ENCODE assay signal across 21 cellular contexts in the genomic region with DNA sequence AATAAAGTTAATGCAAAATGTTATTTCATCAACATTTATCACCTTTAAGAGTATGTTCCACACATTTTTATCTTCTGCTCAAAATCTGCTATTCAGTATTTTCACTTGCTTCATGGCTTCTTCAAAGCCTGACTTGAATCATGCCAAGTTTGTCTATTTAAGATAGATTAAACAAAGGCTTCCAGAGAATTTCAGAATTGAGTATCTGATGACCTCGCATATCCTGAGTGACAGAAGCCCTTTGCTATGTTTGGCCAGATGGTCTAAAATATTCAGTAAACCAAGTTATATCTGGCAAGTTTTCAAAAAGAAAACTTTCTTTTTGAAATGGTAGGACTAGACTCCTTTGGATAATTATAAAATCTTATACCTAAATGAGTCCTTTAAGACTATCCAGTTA.
DNase-seq lines count a peak whose midpoint lies in the region; ATAC-seq and TF ChIP-seq lines count a peak whose summit lies in the region.
"Had no signal": no experiment of that assay in that cellular context is flagged by ENCODE, and none has a peak within 500 bp of the region (broad histone marks: within the 10 kb centered on the region; RNA-seq: fewer than 3 reads in every experiment).

No MANE protein-coding gene starts in this region.

- H3K9me3 ChIP-seq in transverse colon: no peaks in the 10 kb centered on the region
- H3K9me3 ChIP-seq: BE2C, Caco-2, left ventricle myocardium inferior, neutrophil had no signal

- no peak overlapping the region for H3K4me3 Mint-ChIP-seq in activated CD8-positive, alpha-beta T cell treated with anti-CD3 and anti-CD28 coated beads, Interleukin-2, amount 10 ng/mL, durations not matched to agents 7 days and 5 days
- H3K4me3 Mint-ChIP-seq: activated CD4-positive, alpha-beta memory T cell treated with anti-CD3 and anti-CD28 coated beads, Interleukin-2, amount 10 ng/mL, durations not matched to agents 7 days and 5 days; activated naive CD4-positive, alpha-beta T cell treated with anti-CD3 and anti-CD28 coated beads for 36 hours; activated T-cell treated with anti-CD3 and anti-CD28 coated beads, Interleukin-2, amount 50 U/mL, for 24 hours; stimulated activated memory B cell treated with anti-CD40 and anti-IgM and Interleukin-4, amounts not matched to agents 10 μg/mL and 1 μg/mL and 100 μg/mL, for 72 hours; WTC11 had no signal

- no peak for ATAC-seq in activated CD8-positive, alpha-beta T cell treated with anti-CD3 and anti-CD28 coated beads, Interleukin-2, amount 10 ng/mL, durations not matched to agents 7 days and 5 days
- ATAC-seq: Panc1; right cardiac atrium; stimulated activated memory B cell treated with anti-CD40 and anti-IgM and Interleukin-4, amounts not matched to agents 10 μg/mL and 1 μg/mL and 100 μg/mL, for 72 hours; WTC11 had no signal

- intact Hi-C loops in transverse colon (cut with DNase I; ENCODE audit: low total_unique reads): no loop called here

- POLR2A ChIA-PET in HEK293T (lab: Yijun Ruan, JAX): no interaction called here
- POLR2A ChIA-PET in activated CD8-positive, alpha-beta T cell treated with anti-CD3 and anti-CD28 coated beads, Interleukin-2, amount 10 ng/mL, durations not matched to agents 7 days and 5 days (lab: Charles Lee): no interaction called here

- in situ Hi-C loops in astrocyte of the spinal cord (cut with HindIII; ENCODE audit: low sequenced_read_pairs): no loop called here
- in situ Hi-C loops in transverse colon (cut with MboI; ENCODE audit: low pct_ligation_motif_present in 1 of 4, low pct_unique_long_range_greater_than_20kb in 1 of 4, low sequenced_read_pairs in 3 of 4): no loop called here

- H3K9me3 Mint-ChIP-seq in activated CD8-positive, alpha-beta T cell treated with anti-CD3 and anti-CD28 coated beads, Interleukin-2, amount 10 ng/mL, durations not matched to agents 7 days and 5 days (ENCODE audit: insufficient read depth): no peaks in the 10 kb centered on the region
- H3K9me3 Mint-ChIP-seq: activated CD4-positive, alpha-beta memory T cell treated with anti-CD3 and anti-CD28 coated beads, Interleukin-2, amount 10 ng/mL, durations not matched to agents 7 days and 5 days; activated naive CD4-positive, alpha-beta T cell treated with anti-CD3 and anti-CD28 coated beads for 36 hours; activated T-cell treated with anti-CD3 and anti-CD28 coated beads, Interleukin-2, amount 50 U/mL, for 24 hours; stimulated activated memory B cell treated with anti-CD40 and anti-IgM and Interleukin-4, amounts not matched to agents 10 μg/mL and 1 μg/mL and 100 μg/mL, for 72 hours; WTC11 had no signal

- 44 to 56% methylated on average over 1 of the region's 1 CpG for WGBS in transverse colon (ENCODE audit: low coverage in 1 of 2), 2 donors

- H3K4me1 ChIP-seq in transverse colon: no peaks in the 10 kb centered on the region
- H3K4me1 ChIP-seq: BE2C, Caco-2, left ventricle myocardium inferior had no signal

- TF ChIP-seq CTCF in astrocyte of the spinal cord (IDR thresholded peaks at IDR 0.05; ENCODE audit: low read depth, low read length) (no peak), foreskin fibroblast (IDR thresholded peaks at IDR 0.05; ENCODE audit: low read depth, low read length) (no peak), transverse colon (IDR thresholded peaks at IDR 0.05) (no peak)

- no peaks in the 10 kb centered on the region for H3K36me3 ChIP-seq in transverse colon
- H3K36me3 ChIP-seq: BE2C, left ventricle myocardium inferior, neutrophil had no signal

- DNase-seq in HS-5 (ENCODE audit: low read depth) (peak; percentile 37), astrocyte of the spinal cord (ENCODE audit: low read depth, low spot score) (peak; percentile 69), foreskin fibroblast (peak; percentile 32 to 70), stromal cell of bone marrow (ENCODE audit: low read depth) (peak; percentile 23), transverse colon (no peak), HEK293T (ENCODE audit: extremely low spot score) (no peak)
- no peak for DNase-seq in activated CD8-positive, alpha-beta T cell treated with anti-CD3 and anti-CD28 coated beads, Interleukin-2, amount 10 ng/mL, durations not matched to agents 7 days and 5 days
- DNase-seq: activated CD4-positive, alpha-beta memory T cell treated with anti-CD3 and anti-CD28 coated beads, Interleukin-2, amount 10 ng/mL, durations not matched to agents 7 days and 5 days; activated naive CD4-positive, alpha-beta T cell treated with anti-CD3 and anti-CD28 coated beads for 36 hours; activated T-cell treated with anti-CD3 and anti-CD28 coated beads, Interleukin-2, amount 50 U/mL, for 24 hours; BE2C; Caco-2; cortex of kidney; left ventricle myocardium inferior; NCI-H1417; NCI-H774; right cardiac atrium had no signal

- CTCF ChIA-PET in HEK293T (lab: Yijun Ruan, JAX): no interaction called here
- CTCF ChIA-PET in activated CD8-positive, alpha-beta T cell treated with anti-CD3 and anti-CD28 coated beads, Interleukin-2, amount 10 ng/mL, durations not matched to agents 7 days and 5 days (lab: Charles Lee): no interaction called here

- no peaks in the 10 kb centered on the region for H3K27me3 Mint-ChIP-seq in activated CD8-positive, alpha-beta T cell treated with anti-CD3 and anti-CD28 coated beads, Interleukin-2, amount 10 ng/mL, durations not matched to agents 7 days and 5 days (ENCODE audit: low read depth)
- H3K27me3 Mint-ChIP-seq: activated CD4-positive, alpha-beta memory T cell treated with anti-CD3 and anti-CD28 coated beads, Interleukin-2, amount 10 ng/mL, durations not matched to agents 7 days and 5 days; activated T-cell treated with anti-CD3 and anti-CD28 coated beads, Interleukin-2, amount 50 U/mL, for 24 hours had no signal

- no peak overlapping the region for H3K27ac Mint-ChIP-seq in activated CD8-positive, alpha-beta T cell treated with anti-CD3 and anti-CD28 coated beads, Interleukin-2, amount 10 ng/mL, durations not matched to agents 7 days and 5 days
- H3K27ac Mint-ChIP-seq: activated CD4-positive, alpha-beta memory T cell treated with anti-CD3 and anti-CD28 coated beads, Interleukin-2, amount 10 ng/mL, durations not matched to agents 7 days and 5 days; activated naive CD4-positive, alpha-beta T cell treated with anti-CD3 and anti-CD28 coated beads for 36 hours; activated T-cell treated with anti-CD3 and anti-CD28 coated beads, Interleukin-2, amount 50 U/mL, for 24 hours; stimulated activated memory B cell treated with anti-CD40 and anti-IgM and Interleukin-4, amounts not matched to agents 10 μg/mL and 1 μg/mL and 100 μg/mL, for 72 hours; WTC11 had no signal

- no peak overlapping the region for H3K4me3 ChIP-seq in astrocyte of the spinal cord (ENCODE audit: low read depth, low read length)
- no peak overlapping the region for H3K4me3 ChIP-seq in foreskin fibroblast (ENCODE audit: low read depth in 1 of 2, low read length in 2 of 2)
- H3K4me3 ChIP-seq in transverse colon: no peak overlapping the region
- H3K4me3 ChIP-seq: left ventricle myocardium inferior had no signal

- no peaks in the 10 kb centered on the region for H3K27me3 ChIP-seq in transverse colon
- H3K27me3 ChIP-seq: BE2C, neutrophil had no signal

- H3K4me1 Mint-ChIP-seq in activated CD8-positive, alpha-beta T cell treated with anti-CD3 and anti-CD28 coated beads, Interleukin-2, amount 10 ng/mL, durations not matched to agents 7 days and 5 days (ENCODE audit: low read depth): no peaks in the 10 kb centered on the region
- H3K4me1 Mint-ChIP-seq: activated CD4-positive, alpha-beta memory T cell treated with anti-CD3 and anti-CD28 coated beads, Interleukin-2, amount 10 ng/mL, durations not matched to agents 7 days and 5 days; stimulated activated memory B cell treated with anti-CD40 and anti-IgM and Interleukin-4, amounts not matched to agents 10 μg/mL and 1 μg/mL and 100 μg/mL, for 72 hours; WTC11 had no signal

- no peak overlapping the region for H3K27ac ChIP-seq in transverse colon
- H3K27ac ChIP-seq: left ventricle myocardium inferior, neutrophil had no signal

- TF ChIP-seq EP300 in transverse colon (IDR thresholded peaks at IDR 0.05; ENCODE audit: low read depth): no peak

- no peaks in the 10 kb centered on the region for H3K36me3 Mint-ChIP-seq in activated CD8-positive, alpha-beta T cell treated with anti-CD3 and anti-CD28 coated beads, Interleukin-2, amount 10 ng/mL, durations not matched to agents 7 days and 5 days (ENCODE audit: low read depth)
- H3K36me3 Mint-ChIP-seq: stimulated activated memory B cell treated with anti-CD40 and anti-IgM and Interleukin-4, amounts not matched to agents 10 μg/mL and 1 μg/mL and 100 μg/mL, for 72 hours; WTC11 had no signal

- TF ChIP-seq POLR2A in transverse colon (IDR thresholded peaks at IDR 0.05): no peak

TF ChIP-seq in HEK293T, 16 proteins besides CTCF, POLR2A, EP300 and RAD21:
- no peak for TF ChIP-seq FOXM1 (IDR thresholded peaks at IDR 0.05; ENCODE audit: borderline replicate concordance)

Comparison
In these comparisons a context has a peak if more than half of its experiments do, and no peak if none do; other contexts are left out.
1. DNase-seq: peak in HS-5 (single experiment), astrocyte of the spinal cord (single experiment), foreskin fibroblast (2 of 2) and stromal cell of bone marrow (single experiment); none in transverse colon (single experiment), HEK293T (single experiment) and activated CD8-positive, alpha-beta T cell treated with anti-CD3 and anti-CD28 coated beads, Interleukin-2, amount 10 ng/mL, durations not matched to agents 7 days and 5 days (single experiment).